8 cellular contexts compared by ENCODE assay signal in the genomic region with DNA sequence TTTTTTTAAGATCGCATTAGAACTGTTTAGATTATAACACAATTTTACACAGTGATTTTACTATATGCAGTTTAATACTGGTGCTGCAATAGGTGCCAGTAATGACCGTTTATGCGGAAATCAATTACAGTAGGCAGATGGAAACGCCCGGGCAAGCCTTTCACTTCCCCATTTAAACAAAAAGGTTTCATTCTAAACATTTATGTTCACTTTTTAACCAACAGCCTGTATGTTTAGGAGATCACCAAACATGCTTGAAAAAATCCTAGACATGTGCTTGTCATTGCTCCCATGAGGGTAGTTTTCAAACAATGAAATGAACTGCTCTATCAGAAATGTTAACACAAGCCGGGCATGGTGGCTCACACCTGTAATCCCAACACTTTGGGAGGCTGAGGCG. TPM values are rescaled to one million over a fixed set of nuclear protein-coding genes. Genes with fewer than 3 reads are reported as not detected.
DNase-seq lines count a peak whose midpoint lies in the region; TF ChIP-seq lines count a peak whose summit lies in the region.

No MANE protein-coding gene starts in this region.

- H3K27me3 ChIP-seq in colonic mucosa (no peaks in the 10 kb centered on the region), skeletal muscle satellite cell (ENCODE audit: control insufficient read depth, insufficient read depth, low read length) (no peaks in the 10 kb centered on the region)

- H3K36me3 ChIP-seq in colonic mucosa (no peaks in the 10 kb centered on the region), skeletal muscle satellite cell (ENCODE audit: insufficient read depth, low read length) (peaks cover 12% of the 10 kb centered on the region)

- H3K4me1 ChIP-seq in colonic mucosa (peaks cover 8% of the 10 kb centered on the region), skeletal muscle satellite cell (ENCODE audit: control insufficient read depth, insufficient read depth, low read length) (peaks cover 22% of the 10 kb centered on the region)

- H3K4me1 Mint-ChIP-seq in T-helper 1 cell treated with Interleukin-12 subunit alpha and Interleukin-12 subunit beta and Interleukin-4 antibody, amounts not matched to agents 30 μg/mL and 1 μg/mL, for 36 hours (ENCODE audit: low read depth): peaks cover 45% of the 10 kb centered on the region

- H3K27me3 Mint-ChIP-seq in T-helper 1 cell treated with Interleukin-12 subunit alpha and Interleukin-12 subunit beta and Interleukin-4 antibody, amounts not matched to agents 30 μg/mL and 1 μg/mL, for 36 hours (ENCODE audit: low read depth): no peaks in the 10 kb centered on the region

- no peaks in the 10 kb centered on the region for H3K9me3 Mint-ChIP-seq in T-helper 1 cell treated with Interleukin-12 subunit alpha and Interleukin-12 subunit beta and Interleukin-4 antibody, amounts not matched to agents 30 μg/mL and 1 μg/mL, for 36 hours

- no peak for TF ChIP-seq CTCF in colonic mucosa (IDR thresholded peaks at IDR 0.05)

- H3K4me2 ChIP-seq in skeletal muscle satellite cell (ENCODE audit: low read length): peak overlapping the region; percentile 63

- peak overlapping the region; percentile 59 for H3K4me3 Mint-ChIP-seq in T-helper 1 cell treated with Interleukin-12 subunit alpha and Interleukin-12 subunit beta and Interleukin-4 antibody, amounts not matched to agents 30 μg/mL and 1 μg/mL, for 36 hours

- H3K4me3 ChIP-seq in colonic mucosa (no peak overlapping the region), skeletal muscle satellite cell (ENCODE audit: low read length) (no peak overlapping the region)

- H3K9me3 ChIP-seq in colonic mucosa (no peaks in the 10 kb centered on the region), skeletal muscle satellite cell (replicated peaks; ENCODE audit: low read length) (no peaks in the 10 kb centered on the region)

- H3K27ac Mint-ChIP-seq in T-helper 1 cell treated with Interleukin-12 subunit alpha and Interleukin-12 subunit beta and Interleukin-4 antibody, amounts not matched to agents 30 μg/mL and 1 μg/mL, for 36 hours: peak overlapping the region; percentile 62

- DNase-seq in T-helper 1 cell (no peak), MV-4-11 (lab: John Stamatoyannopoulos, UW) (peak; percentile 92), colonic mucosa (peak; percentile 32), NCI-H2081 (lab: John Stamatoyannopoulos, UW) (no peak), epidermal melanocyte (ENCODE audit: insufficient read length, low spot score) (no peak), islet precursor cell (no peak)

- intact Hi-C loops in colonic mucosa (cut with DNase I): no loop called here

- peak overlapping the region; percentile 39 for H3K27ac ChIP-seq in colonic mucosa

- H3K36me3 Mint-ChIP-seq in T-helper 1 cell treated with Interleukin-12 subunit alpha and Interleukin-12 subunit beta and Interleukin-4 antibody, amounts not matched to agents 30 μg/mL and 1 μg/mL, for 36 hours (ENCODE audit: low read depth): peaks cover 31% of the 10 kb centered on the region

- H3K9ac ChIP-seq in colonic mucosa (ENCODE audit: low read depth in 2 of 2, low read length in 2 of 2) (no peak overlapping the region), skeletal muscle satellite cell (ENCODE audit: low read depth, low read length) (no peak overlapping the region)

RNA-seq across cellular contexts. Expression of a gene that starts 2.7 kb away (rescaled TPM):
- total RNA-seq in colonic mucosa: 10 to 100 TPM; 30.1 to 56.1 TPM
- 82.1 and 112 TPM in 2 replicates for total RNA-seq in skeletal muscle satellite cell (2012; rRNA removed)

RNA-seq across cellular contexts. Expression of a gene that starts 29.1 kb away (rescaled TPM):
- 100 to 1,000 TPM; 117 to 143 TPM for total RNA-seq in colonic mucosa
- total RNA-seq in skeletal muscle satellite cell (2012; rRNA removed): 32.1 and 41.3 TPM in 2 replicates

Comparison
In these comparisons a context has a peak if more than half of its experiments do, and no peak if none do; other contexts are left out.
1. DNase-seq: peak in MV-4-11 (single experiment) and colonic mucosa (single experiment); none in T-helper 1 cell (0 of 5), NCI-H2081 (0 of 2), epidermal melanocyte (single experiment) and islet precursor cell (single experiment).